In genomic region chr3:176769547-176770190, GRCh38 we compare ENCODE assay signal across 10 cellular contexts.
"Had no signal": no experiment of that assay in that cellular context is flagged by ENCODE, and none has a peak within 500 bp of the region (broad histone marks: within the 10 kb centered on the region; RNA-seq: fewer than 3 reads in every experiment).

No MANE protein-coding gene starts in this region.

- H2AFZ ChIP-seq: GM23248 had no signal

- DNase-seq: GM23248, GOT3, H7, IMR-90, Karpas-422, KBM-7 had no signal

- H3K9me3 ChIP-seq: HAP-1 had no signal

- H3K27ac ChIP-seq: GM23248, KMS-11 had no signal

- H3K4me1 ChIP-seq: HAP-1 had no signal

- H3K36me3 ChIP-seq: HAP-1 had no signal

- H3K4me3 ChIP-seq: GM23248, HAP-1 had no signal

- ATAC-seq: HCT116 had no signal

- H3K4me2 ChIP-seq: KMS-11 had no signal

- FAIRE-seq: HTR-8/SVneo had no signal

- H3K9ac ChIP-seq: GM23248, KMS-11 had no signal
